In genomic region chr7:82745117-82745516, GRCh38 we compare ENCODE assay signal across 1 cellular context.
TF ChIP-seq lines count a peak whose summit lies in the region.

No MANE protein-coding gene starts in this region.

TF ChIP-seq in GM23338, 12 proteins besides CTCF, POLR2A, EP300 and RAD21 (continued from another document):
- TF ChIP-seq, protein P1, sequence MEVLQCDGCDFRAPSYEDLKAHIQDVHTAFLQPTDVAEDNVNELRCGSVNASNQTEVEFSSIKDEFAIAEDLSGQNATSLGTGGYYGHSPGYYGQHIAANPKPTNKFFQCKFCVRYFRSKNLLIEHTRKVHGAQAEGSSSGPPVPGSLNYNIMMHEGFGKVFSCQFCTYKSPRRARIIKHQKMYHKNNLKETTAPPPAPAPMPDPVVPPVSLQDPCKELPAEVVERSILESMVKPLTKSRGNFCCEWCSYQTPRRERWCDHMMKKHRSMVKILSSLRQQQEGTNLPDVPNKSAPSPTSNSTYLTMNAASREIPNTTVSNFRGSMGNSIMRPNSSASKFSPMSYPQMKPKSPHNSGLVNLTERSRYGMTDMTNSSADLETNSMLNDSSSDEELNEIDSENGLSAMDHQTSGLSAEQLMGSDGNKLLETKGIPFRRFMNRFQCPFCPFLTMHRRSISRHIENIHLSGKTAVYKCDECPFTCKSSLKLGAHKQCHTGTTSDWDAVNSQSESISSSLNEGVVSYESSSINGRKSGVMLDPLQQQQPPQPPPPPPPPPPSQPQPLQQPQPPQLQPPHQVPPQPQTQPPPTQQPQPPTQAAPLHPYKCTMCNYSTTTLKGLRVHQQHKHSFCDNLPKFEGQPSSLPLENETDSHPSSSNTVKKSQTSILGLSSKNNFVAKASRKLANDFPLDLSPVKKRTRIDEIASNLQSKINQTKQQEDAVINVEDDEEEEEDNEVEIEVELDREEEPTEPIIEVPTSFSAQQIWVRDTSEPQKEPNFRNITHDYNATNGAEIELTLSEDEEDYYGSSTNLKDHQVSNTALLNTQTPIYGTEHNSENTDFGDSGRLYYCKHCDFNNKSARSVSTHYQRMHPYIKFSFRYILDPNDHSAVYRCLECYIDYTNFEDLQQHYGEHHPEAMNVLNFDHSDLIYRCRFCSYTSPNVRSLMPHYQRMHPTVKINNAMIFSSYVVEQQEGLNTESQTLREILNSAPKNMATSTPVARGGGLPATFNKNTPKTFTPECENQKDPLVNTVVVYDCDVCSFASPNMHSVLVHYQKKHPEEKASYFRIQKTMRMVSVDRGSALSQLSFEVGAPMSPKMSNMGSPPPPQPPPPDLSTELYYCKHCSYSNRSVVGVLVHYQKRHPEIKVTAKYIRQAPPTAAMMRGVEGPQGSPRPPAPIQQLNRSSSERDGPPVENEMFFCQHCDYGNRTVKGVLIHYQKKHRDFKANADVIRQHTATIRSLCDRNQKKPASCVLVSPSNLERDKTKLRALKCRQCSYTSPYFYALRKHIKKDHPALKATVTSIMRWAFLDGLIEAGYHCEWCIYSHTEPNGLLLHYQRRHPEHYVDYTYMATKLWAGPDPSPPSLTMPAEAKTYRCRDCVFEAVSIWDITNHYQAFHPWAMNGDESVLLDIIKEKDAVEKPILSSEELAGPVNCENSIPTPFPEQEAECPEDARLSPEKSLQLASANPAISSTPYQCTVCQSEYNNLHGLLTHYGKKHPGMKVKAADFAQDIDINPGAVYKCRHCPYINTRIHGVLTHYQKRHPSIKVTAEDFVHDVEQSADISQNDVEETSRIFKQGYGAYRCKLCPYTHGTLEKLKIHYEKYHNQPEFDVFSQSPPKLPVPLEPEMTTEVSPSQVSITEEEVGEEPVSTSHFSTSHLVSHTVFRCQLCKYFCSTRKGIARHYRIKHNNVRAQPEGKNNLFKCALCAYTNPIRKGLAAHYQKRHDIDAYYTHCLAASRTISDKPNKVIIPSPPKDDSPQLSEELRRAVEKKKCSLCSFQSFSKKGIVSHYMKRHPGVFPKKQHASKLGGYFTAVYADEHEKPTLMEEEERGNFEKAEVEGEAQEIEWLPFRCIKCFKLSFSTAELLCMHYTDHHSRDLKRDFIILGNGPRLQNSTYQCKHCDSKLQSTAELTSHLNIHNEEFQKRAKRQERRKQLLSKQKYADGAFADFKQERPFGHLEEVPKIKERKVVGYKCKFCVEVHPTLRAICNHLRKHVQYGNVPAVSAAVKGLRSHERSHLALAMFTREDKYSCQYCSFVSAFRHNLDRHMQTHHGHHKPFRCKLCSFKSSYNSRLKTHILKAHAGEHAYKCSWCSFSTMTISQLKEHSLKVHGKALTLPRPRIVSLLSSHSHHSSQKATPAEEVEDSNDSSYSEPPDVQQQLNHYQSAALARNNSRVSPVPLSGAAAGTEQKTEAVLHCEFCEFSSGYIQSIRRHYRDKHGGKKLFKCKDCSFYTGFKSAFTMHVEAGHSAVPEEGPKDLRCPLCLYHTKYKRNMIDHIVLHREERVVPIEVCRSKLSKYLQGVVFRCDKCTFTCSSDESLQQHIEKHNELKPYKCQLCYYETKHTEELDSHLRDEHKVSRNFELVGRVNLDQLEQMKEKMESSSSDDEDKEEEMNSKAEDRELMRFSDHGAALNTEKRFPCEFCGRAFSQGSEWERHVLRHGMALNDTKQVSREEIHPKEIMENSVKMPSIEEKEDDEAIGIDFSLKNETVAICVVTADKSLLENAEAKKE (CRISPR knock-in tag; IDR thresholded peaks at IDR 0.05) = peak; percentile 68; the same call in 1 of the 2 replicates
